Comparison of ENCODE assay signal across 26 cellular contexts in the genomic region with DNA sequence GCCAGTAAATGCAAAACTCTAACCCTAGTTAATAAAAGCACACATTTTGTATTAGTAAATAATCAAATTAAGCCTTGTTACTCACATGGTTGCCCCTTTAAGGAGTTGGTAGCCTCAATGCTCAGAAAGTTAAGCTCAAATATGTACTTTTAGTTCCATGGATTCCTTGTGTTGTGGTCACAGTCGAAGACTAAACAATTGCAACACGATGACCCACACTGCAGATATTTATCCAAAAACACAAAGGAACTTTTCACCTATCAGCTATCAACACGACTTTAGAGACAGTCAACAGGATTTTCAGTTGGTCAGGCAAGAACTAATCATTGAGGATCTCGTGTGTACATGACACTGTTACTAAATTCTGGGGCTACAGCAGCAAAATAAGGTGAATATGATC. TPM values are rescaled to one million over a fixed set of nuclear protein-coding genes. Genes with fewer than 3 reads are reported as not detected.
DNase-seq lines count a peak whose midpoint lies in the region; ATAC-seq, FAIRE-seq and TF ChIP-seq lines count a peak whose summit lies in the region.
"Had no signal": no experiment of that assay in that cellular context is flagged by ENCODE, and none has a peak within 500 bp of the region (broad histone marks: within the 10 kb centered on the region; RNA-seq: fewer than 3 reads in every experiment).

No MANE protein-coding gene starts in this region.

- ATAC-seq in activated T-helper 17 cell treated with anti-CD3 and anti-CD28 coated beads, Interleukin-2, amount 50 U/mL, for 72 hours (replicated peaks), result no peak
- ATAC-seq in natural killer cell, result no peak
- ATAC-seq: activated naive CD4-positive, alpha-beta T cell treated with anti-CD3 and anti-CD28 coated beads, Interleukin-2, amount 50 U/mL, for 72 hours; stimulated activated effector memory CD8-positive, alpha-beta T cell treated with anti-CD3 and anti-CD28 coated beads, Interleukin-12 subunit alpha, Interleukin-12 subunit beta, amount 100 ng/mL, for 72 hours had no signal

- no peaks in the 10 kb centered on the region for H3K36me3 ChIP-seq in GM23248 (ENCODE audit: low read depth)
- no peaks in the 10 kb centered on the region for H3K36me3 ChIP-seq in astrocyte (ENCODE audit: insufficient read depth, low read length)
- H3K36me3 ChIP-seq: thoracic aorta had no signal

- peak overlapping the region; percentile 28; the same call in 1 of the 2 replicates for H3K9ac ChIP-seq in GM23248
- peak overlapping the region; percentile 52 for H3K9ac ChIP-seq in astrocyte (ENCODE audit: low read length)

- H3F3A ChIP-seq in GM23248 (ENCODE audit: insufficient read depth), result 0 out of 2 replicates have a peak, but pooled peaks cover 10% of the 10 kb centered on the region

- TF ChIP-seq CTCF in AG04449 (IDR thresholded peaks at IDR 0.05; ENCODE audit: insufficient read depth, low read length, missing control alignments), result no peak
- no peak for TF ChIP-seq CTCF in astrocyte (IDR thresholded peaks at IDR 0.05; ENCODE audit: insufficient read depth, low read depth, low read length)
- no peak for TF ChIP-seq CTCF in natural killer cell (IDR thresholded peaks at IDR 0.05)
- no peak for TF ChIP-seq CTCF in CD14-positive monocyte (IDR thresholded peaks at IDR 0.05)

- H3K4me2 ChIP-seq in GM23248 (ENCODE audit: unreplicated experiment) (peak overlapping the region; percentile 50), astrocyte (ENCODE audit: low read length) (peak overlapping the region; percentile 65)

- H2AFZ ChIP-seq in GM23248 (no peak overlapping the region), astrocyte (ENCODE audit: low read depth, low read length) (peak overlapping the region; percentile 23)

- H3K9me3 Mint-ChIP-seq in astrocyte (ENCODE audit: unreplicated experiment) (no peaks in the 10 kb centered on the region), natural killer cell (no peaks in the 10 kb centered on the region), CD14-positive monocyte (peaks cover 0 to 9% (median 2%) of the 10 kb centered on the region in 7 donors)
- H3K9me3 Mint-ChIP-seq in activated naive CD4-positive, alpha-beta T cell treated with anti-CD3 and anti-CD28 coated beads for 36 hours, result no peaks in the 10 kb centered on the region
- no peaks in the 10 kb centered on the region for H3K9me3 Mint-ChIP-seq in activated T-helper 17 cell treated with anti-CD3 and anti-CD28 coated beads, Interleukin-2, amount 50 U/mL, for 72 hours
- H3K9me3 Mint-ChIP-seq: activated naive CD4-positive, alpha-beta T cell treated with anti-CD3 and anti-CD28 coated beads, Interleukin-2, amount 50 U/mL, for 72 hours; nephron; stimulated activated effector memory CD8-positive, alpha-beta T cell treated with anti-CD3 and anti-CD28 coated beads, Interleukin-12 subunit alpha, Interleukin-12 subunit beta, amount 100 ng/mL, for 72 hours; T-helper 1 cell treated with Interleukin-12 subunit alpha and Interleukin-12 subunit beta and Interleukin-4 antibody, amounts not matched to agents 30 μg/mL and 1 μg/mL, for 36 hours had no signal

- peak; percentile 37 for DNase-seq in AG04449 (ENCODE audit: low read depth, low spot score)
- peak; percentile 71 for DNase-seq in GM23248
- peak; percentile 84 for DNase-seq in astrocyte (ENCODE audit: low read depth)
- peak; percentile 94 for DNase-seq in iris pigment epithelial cell (ENCODE audit: low read depth)
- no peak for DNase-seq in activated naive CD4-positive, alpha-beta T cell treated with anti-CD3 and anti-CD28 coated beads for 36 hours
- no peak for DNase-seq in natural killer cell
- no peak for DNase-seq in CD14-positive monocyte (ENCODE audit: low spot score)
- DNase-seq: ACHN; activated CD4-positive, alpha-beta T cell treated with anti-CD3 and anti-CD28 coated beads, Interleukin-2, amount 50 U/mL, for 48 hours; activated T-cell treated with anti-CD3 and anti-CD28 coated beads, Interleukin-2, amount 50 U/mL, for 1 hour; Caco-2; effector memory CD4-positive, alpha-beta T cell; EL; H7; kidney; mesendoderm; NCI-H187 treated with DMSO at 0.1 percent for 48 hours; NCI-H345; NK-92 treated with Interleukin-12 subunit alpha and Interleukin-12 subunit beta, amount 100 ng/mL, for 24 hours had no signal

- H3K27me3 ChIP-seq in GM23248 (replicated peaks; ENCODE audit: insufficient read depth) (0 out of 2 replicates have a peak, but pooled peaks cover 4% of the 10 kb centered on the region), astrocyte (ENCODE audit: insufficient read depth, low read length) (no peaks in the 10 kb centered on the region)

- no peak overlapping the region for H3K4me3 ChIP-seq in AG04449 (ENCODE audit: low read depth, low read length)
- peak overlapping the region; percentile 17; the same call in 1 of the 2 replicates for H3K4me3 ChIP-seq in GM23248
- no peak overlapping the region for H3K4me3 ChIP-seq in astrocyte (ENCODE audit: insufficient read depth, low read depth, low read length)

- FAIRE-seq in astrocyte (lab: Jason Lieb, UNC), result peak; percentile 78
- FAIRE-seq: kidney had no signal

- no peaks in the 10 kb centered on the region for H3K4me1 Mint-ChIP-seq in astrocyte (ENCODE audit: low read depth, unreplicated experiment)
- H3K4me1 Mint-ChIP-seq in activated naive CD4-positive, alpha-beta T cell treated with anti-CD3 and anti-CD28 coated beads for 36 hours (ENCODE audit: low read depth), result no peaks in the 10 kb centered on the region
- H3K4me1 Mint-ChIP-seq in activated T-helper 17 cell treated with anti-CD3 and anti-CD28 coated beads, Interleukin-2, amount 50 U/mL, for 72 hours, result no peaks in the 10 kb centered on the region
- no peaks in the 10 kb centered on the region for H3K4me1 Mint-ChIP-seq in natural killer cell
- H3K4me1 Mint-ChIP-seq in CD14-positive monocyte, result peaks cover 20% of the 10 kb centered on the region
- H3K4me1 Mint-ChIP-seq: nephron; stimulated activated effector memory CD8-positive, alpha-beta T cell treated with anti-CD3 and anti-CD28 coated beads, Interleukin-12 subunit alpha, Interleukin-12 subunit beta, amount 100 ng/mL, for 72 hours had no signal

- H3K4me1 ChIP-seq in GM23248 (ENCODE audit: insufficient read depth) (peaks cover 13% of the 10 kb centered on the region), astrocyte (ENCODE audit: insufficient read depth, low read length) (peaks cover 9% of the 10 kb centered on the region)

- CTCF ChIA-PET in AG04449 (lab: Yijun Ruan, JAX), result interaction anchor here (0.7 to 5.1 kb wide), 32 partner anchors 8 to 444 kb away, joined by 3 to 194 read pairs (median 4); no protein-coding TSS in a partner anchor
- CTCF ChIA-PET in activated naive CD4-positive, alpha-beta T cell treated with anti-CD3 and anti-CD28 coated beads for 36 hours (lab: Charles Lee), result interaction anchor here (0.6 to 4.8 kb wide), 10 partner anchors 9 to 617 kb away, joined by 3 to 53 read pairs (median 4); a partner anchor contains a TSS

- H3K9me3 ChIP-seq in GM23248 (ENCODE audit: low read depth), result no peaks in the 10 kb centered on the region
- no peaks in the 10 kb centered on the region for H3K9me3 ChIP-seq in astrocyte (ENCODE audit: insufficient read depth, low read depth, low read length)
- H3K9me3 ChIP-seq: Caco-2, thoracic aorta had no signal

- H3K9me2 ChIP-seq in GM23248 (ENCODE audit: insufficient read depth), result no peaks in the 10 kb centered on the region

- no peak overlapping the region for H3K4me3 Mint-ChIP-seq in astrocyte (ENCODE audit: unreplicated experiment)
- H3K4me3 Mint-ChIP-seq in activated naive CD4-positive, alpha-beta T cell treated with anti-CD3 and anti-CD28 coated beads for 36 hours, result no peak overlapping the region
- no peak overlapping the region for H3K4me3 Mint-ChIP-seq in activated T-helper 17 cell treated with anti-CD3 and anti-CD28 coated beads, Interleukin-2, amount 50 U/mL, for 72 hours
- H3K4me3 Mint-ChIP-seq in natural killer cell, result no peak overlapping the region
- H3K4me3 Mint-ChIP-seq in CD14-positive monocyte, result no peak overlapping the region
- H3K4me3 Mint-ChIP-seq: nephron; stimulated activated effector memory CD8-positive, alpha-beta T cell treated with anti-CD3 and anti-CD28 coated beads, Interleukin-12 subunit alpha, Interleukin-12 subunit beta, amount 100 ng/mL, for 72 hours; T-helper 1 cell treated with Interleukin-12 subunit alpha and Interleukin-12 subunit beta and Interleukin-4 antibody, amounts not matched to agents 30 μg/mL and 1 μg/mL, for 36 hours had no signal

- H3K27ac ChIP-seq in GM23248 (0 out of 2 replicates have a peak overlapping the region, but pooled peaks have one; percentile 4), astrocyte (ENCODE audit: low read depth, low read length) (no peak overlapping the region)
- H3K27ac ChIP-seq: thoracic aorta, VCaP had no signal

- no peak overlapping the region for H3K27ac Mint-ChIP-seq in astrocyte (ENCODE audit: unreplicated experiment)
- H3K27ac Mint-ChIP-seq in activated naive CD4-positive, alpha-beta T cell treated with anti-CD3 and anti-CD28 coated beads for 36 hours, result no peak overlapping the region
- H3K27ac Mint-ChIP-seq in activated T-helper 17 cell treated with anti-CD3 and anti-CD28 coated beads, Interleukin-2, amount 50 U/mL, for 72 hours, result no peak overlapping the region
- H3K27ac Mint-ChIP-seq in natural killer cell, result no peak overlapping the region
- no peak overlapping the region for H3K27ac Mint-ChIP-seq in CD14-positive monocyte
- H3K27ac Mint-ChIP-seq: activated naive CD4-positive, alpha-beta T cell treated with anti-CD3 and anti-CD28 coated beads, Interleukin-2, amount 50 U/mL, for 72 hours; nephron; stimulated activated effector memory CD8-positive, alpha-beta T cell treated with anti-CD3 and anti-CD28 coated beads, Interleukin-12 subunit alpha, Interleukin-12 subunit beta, amount 100 ng/mL, for 72 hours; T-helper 1 cell treated with Interleukin-12 subunit alpha and Interleukin-12 subunit beta and Interleukin-4 antibody, amounts not matched to agents 30 μg/mL and 1 μg/mL, for 36 hours had no signal

- intact Hi-C loops in activated naive CD4-positive, alpha-beta T cell treated with anti-CD3 and anti-CD28 coated beads for 36 hours (cut with micrococcal nuclease), result loop anchor here (1.0 to 5.0 kb wide), 7 partner anchors 47 to 562 kb away; a partner anchor contains a TSS
- intact Hi-C loops in natural killer cell (cut with micrococcal nuclease), result loop anchor here (1.0 to 5.0 kb wide), 3 partner anchors 296 to 422 kb away; a partner anchor contains a TSS
- intact Hi-C loops in CD14-positive monocyte (cut with micrococcal nuclease), result loop anchor here in 1 of 2 donors (1.0 to 10.0 kb wide), 2 partner anchors 296 to 330 kb away; no protein-coding TSS in a partner anchor

- H4K20me1 ChIP-seq in GM23248 (ENCODE audit: insufficient read depth) (no peaks in the 10 kb centered on the region), astrocyte (ENCODE audit: insufficient read depth, low read length) (no peaks in the 10 kb centered on the region)

- 0 to 1% methylated on average over 4 of the region's 4 CpGs for WGBS in GM23248 (ENCODE audit: low coverage in 1 of 2, low lambda C conversion rate in 2 of 2, missing lambda C conversion rate in 2 of 2), 2 experiments

- in situ Hi-C loops in GM23248 (cut with MboI), result loop anchor here (5.0 kb wide), 1 partner anchor 297 kb away; no protein-coding TSS in a partner anchor

- H3K27me3 Mint-ChIP-seq in astrocyte (ENCODE audit: low read depth, unreplicated experiment) (peaks cover 6% of the 10 kb centered on the region), natural killer cell (ENCODE audit: low read depth in 2 of 2) (no peaks in the 10 kb centered on the region), CD14-positive monocyte (ENCODE audit: low read depth in 3 of 3) (peaks cover 0 to 4% (median 3%) of the 10 kb centered on the region in 3 donors)
- H3K27me3 Mint-ChIP-seq in activated naive CD4-positive, alpha-beta T cell treated with anti-CD3 and anti-CD28 coated beads for 36 hours (ENCODE audit: low read depth), result peaks cover 4% of the 10 kb centered on the region
- peaks cover 7% of the 10 kb centered on the region for H3K27me3 Mint-ChIP-seq in activated T-helper 17 cell treated with anti-CD3 and anti-CD28 coated beads, Interleukin-2, amount 50 U/mL, for 72 hours

- no peaks in the 10 kb centered on the region for H3K79me2 ChIP-seq in GM23248 (ENCODE audit: insufficient read depth)
- no peaks in the 10 kb centered on the region for H3K79me2 ChIP-seq in astrocyte (ENCODE audit: insufficient read depth, low read length)

- POLR2A ChIA-PET in AG04449 (lab: Yijun Ruan, JAX), result no interaction called here

- H3K36me3 Mint-ChIP-seq in astrocyte (ENCODE audit: low read depth, unreplicated experiment) (no peaks in the 10 kb centered on the region), natural killer cell (no peaks in the 10 kb centered on the region), CD14-positive monocyte (no peaks in the 10 kb centered on the region)
- H3K36me3 Mint-ChIP-seq in activated naive CD4-positive, alpha-beta T cell treated with anti-CD3 and anti-CD28 coated beads for 36 hours (ENCODE audit: low read depth), result no peaks in the 10 kb centered on the region
- no peaks in the 10 kb centered on the region for H3K36me3 Mint-ChIP-seq in activated T-helper 17 cell treated with anti-CD3 and anti-CD28 coated beads, Interleukin-2, amount 50 U/mL, for 72 hours (ENCODE audit: low read depth)
- H3K36me3 Mint-ChIP-seq: activated naive CD4-positive, alpha-beta T cell treated with anti-CD3 and anti-CD28 coated beads, Interleukin-2, amount 50 U/mL, for 72 hours; stimulated activated effector memory CD8-positive, alpha-beta T cell treated with anti-CD3 and anti-CD28 coated beads, Interleukin-12 subunit alpha, Interleukin-12 subunit beta, amount 100 ng/mL, for 72 hours had no signal

RNA-seq across cellular contexts. Expression of a gene that starts 47.4 kb away (rescaled TPM):
- 3.0 and 3.5 TPM in 2 replicates for total RNA-seq in GM23248 (2014; rRNA removed; shearing (Covaris generic))
- polyA plus RNA-seq in GM23248 (2016; fragmentation: Nextera tagmentation; extraction: Ambion mirVana), result 6.2 and 7.9 TPM in 2 replicates
- 3.5 and 3.7 TPM in 2 replicates for total RNA-seq in astrocyte
- 1 to 10 TPM; 9.4 to 9.8 TPM for total RNA-seq in activated naive CD4-positive, alpha-beta T cell treated with anti-CD3 and anti-CD28 coated beads for 36 hours
- total RNA-seq in activated T-helper 17 cell treated with anti-CD3 and anti-CD28 coated beads, Interleukin-2, amount 50 U/mL, for 72 hours, result 1 to 10 TPM; 3.8 to 5.5 TPM
- total RNA-seq in natural killer cell, result 1 to 10 TPM; 1.6 to 4.3 (median 3.3) TPM
- 1 to 10 TPM; 4.2 to 6.1 TPM for polyA plus RNA-seq in CD14-positive monocyte

Comparison
In these comparisons a context has a peak if more than half of its experiments do, and no peak if none do; other contexts are left out.
1. DNase-seq: peak in AG04449 (single experiment), GM23248 (single experiment), astrocyte (single experiment) and iris pigment epithelial cell (single experiment); none in activated naive CD4-positive, alpha-beta T cell treated with anti-CD3 and anti-CD28 coated beads for 36 hours (single experiment), natural killer cell (single experiment) and CD14-positive monocyte (single experiment).